ENCODE assay signal across 12 cellular contexts in the genomic region with DNA sequence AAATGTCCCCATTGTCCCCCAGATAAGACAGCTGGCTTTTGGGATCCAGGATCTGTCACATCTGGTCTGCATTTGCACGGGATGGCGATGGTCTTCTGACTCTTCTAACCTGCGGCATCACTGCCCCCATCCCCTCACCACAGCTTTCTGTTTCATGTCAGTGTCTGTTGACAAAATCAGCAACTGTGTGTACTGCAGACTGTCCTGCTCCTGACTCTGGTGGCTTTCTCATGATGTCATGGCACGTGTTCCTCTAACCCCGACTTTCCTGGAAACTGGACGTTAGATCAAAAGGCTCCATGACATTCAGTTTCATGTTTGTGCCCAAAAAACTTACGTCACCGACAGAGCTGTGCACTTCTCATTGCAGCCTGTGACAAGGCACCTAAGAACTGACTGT. TPM values are rescaled to one million over a fixed set of nuclear protein-coding genes. Genes with fewer than 3 reads are reported as not detected.
A peak's percentile ranks its signal among the peaks of the same experiment; 100 is the strongest.
DNase-seq lines count a peak whose midpoint lies in the region; ATAC-seq and TF ChIP-seq lines count a peak whose summit lies in the region.
"Had no signal": no experiment of that assay in that cellular context is flagged by ENCODE, and none has a peak within 500 bp of the region (broad histone marks: within the 10 kb centered on the region; RNA-seq: fewer than 3 reads in every experiment).

No MANE protein-coding gene starts in this region.

- H3K4me1 ChIP-seq in CD8-positive, alpha-beta T cell (ENCODE audit: insufficient read depth, low read length): peaks cover 14% of the 10 kb centered on the region
- H3K4me1 ChIP-seq in RWPE2 (ENCODE audit: insufficient read depth, poor library complexity, severe bottlenecking) (peaks cover 18% of the 10 kb centered on the region), esophagus muscularis mucosa (peaks cover 12 to 14% (median 14%) of the 10 kb centered on the region in 4 donors)

- no peak for DNase-seq in CD8-positive, alpha-beta T cell
- DNase-seq in RWPE2 (ENCODE audit: low spot score): no peak
- DNase-seq in esophagus muscularis mucosa (ENCODE audit: extremely low spot score): no peak
- DNase-seq in osteocyte (ENCODE audit: extremely low spot score, unreplicated experiment): no peak
- no peak for DNase-seq in NCI-H345 treated with DMSO at 0.1 percent for 48 hours (lab: John Stamatoyannopoulos, UW; ENCODE audit: unreplicated experiment)
- DNase-seq in OCI-M1 (lab: John Stamatoyannopoulos, UW): no peak
- no peak for DNase-seq in NCI-H2171 (lab: John Stamatoyannopoulos, UW)
- DNase-seq: activated CD4-positive, alpha-beta T cell treated with anti-CD3 and anti-CD28 coated beads, Interleukin-2, amount 50 U/mL, for 1 hour; activated naive CD4-positive, alpha-beta T cell treated with Interleukin-2 at 50 U/mL for 16 hours had no signal

- H3K27me3 Mint-ChIP-seq in CD8-positive, alpha-beta T cell (ENCODE audit: low read depth): no peaks in the 10 kb centered on the region
- no peaks in the 10 kb centered on the region for H3K27me3 Mint-ChIP-seq in osteocyte (ENCODE audit: unreplicated experiment)

- peaks cover 76% of the 10 kb centered on the region for H3K36me3 Mint-ChIP-seq in CD8-positive, alpha-beta T cell
- H3K36me3 Mint-ChIP-seq in osteocyte (ENCODE audit: unreplicated experiment): peaks cover 5% of the 10 kb centered on the region

- POLR2A ChIA-PET in CD8-positive, alpha-beta T cell (lab: Charles Lee): interaction anchor here (1.6 kb wide), 1 partner anchor 21 kb away, joined by 3 read pairs; no protein-coding TSS in a partner anchor

- no peak for TF ChIP-seq EP300 in esophagus muscularis mucosa (IDR thresholded peaks at IDR 0.05)

- no peak overlapping the region for H3K4me3 ChIP-seq in CD8-positive, alpha-beta T cell (ENCODE audit: low read depth, low read length)
- no peak overlapping the region for H3K4me3 ChIP-seq in RWPE2 (ENCODE audit: severe bottlenecking)
- H3K4me3 ChIP-seq in esophagus muscularis mucosa: no peak overlapping the region
- H3K4me3 ChIP-seq: BLaER1 treated with 17β-estradiol and CSF1 and Interleukin-3, amounts not matched to agents 10 nM and 100 nM had no signal

- peak overlapping the region; percentile 60 for H3K27ac Mint-ChIP-seq in CD8-positive, alpha-beta T cell
- H3K27ac Mint-ChIP-seq in osteocyte (ENCODE audit: unreplicated experiment): peak overlapping the region; percentile 80
- H3K27ac Mint-ChIP-seq: progenitor cell of endocrine pancreas had no signal

- H3K4me3 Mint-ChIP-seq in CD8-positive, alpha-beta T cell: no peak overlapping the region
- H3K4me3 Mint-ChIP-seq in osteocyte (ENCODE audit: unreplicated experiment): no peak overlapping the region

- TF ChIP-seq POLR2A in esophagus muscularis mucosa (IDR thresholded peaks at IDR 0.05; ENCODE audit: low read depth): no peak

- intact Hi-C loops in CD8-positive, alpha-beta T cell (cut with DNase I, micrococcal nuclease): no loop called here
- intact Hi-C loops in esophagus muscularis mucosa (cut with DNase I): no loop called here

- peaks cover 32% of the 10 kb centered on the region for H3K4me1 Mint-ChIP-seq in CD8-positive, alpha-beta T cell (ENCODE audit: low read depth)
- peaks cover 22% of the 10 kb centered on the region for H3K4me1 Mint-ChIP-seq in osteocyte (ENCODE audit: unreplicated experiment)

- no peak for TF ChIP-seq CTCF in CD8-positive, alpha-beta T cell (IDR thresholded peaks at IDR 0.05)
- TF ChIP-seq CTCF in RWPE2 (IDR thresholded peaks at IDR 0.05; ENCODE audit: poor library complexity, severe bottlenecking) (no peak), esophagus muscularis mucosa (IDR thresholded peaks at IDR 0.05) (no peak), osteocyte (IDR thresholded peaks at IDR 0.05) (no peak)

- H3K36me3 ChIP-seq in CD8-positive, alpha-beta T cell (ENCODE audit: insufficient read depth, low read length): peaks cover 52% of the 10 kb centered on the region
- H3K36me3 ChIP-seq in RWPE2 (ENCODE audit: low read depth) (no peaks in the 10 kb centered on the region), esophagus muscularis mucosa (peaks cover 0 to 37% (median 8%) of the 10 kb centered on the region in 4 donors)

- no peaks in the 10 kb centered on the region for H3K9me3 Mint-ChIP-seq in CD8-positive, alpha-beta T cell
- no peaks in the 10 kb centered on the region for H3K9me3 Mint-ChIP-seq in osteocyte (ENCODE audit: unreplicated experiment)

- H3K27ac ChIP-seq in CD8-positive, alpha-beta T cell (ENCODE audit: low read depth, low read length): no peak overlapping the region
- peak overlapping the region; percentile 78 for H3K27ac ChIP-seq in RWPE2 (ENCODE audit: poor library complexity, severe bottlenecking)
- H3K27ac ChIP-seq in esophagus muscularis mucosa (replicated peaks in 1 of 4): peak overlapping the region in 3 of 4 donors; percentile 72 to 79 (median 76)

- CTCF ChIA-PET in CD8-positive, alpha-beta T cell (lab: Charles Lee): interaction anchor here (0.9 to 1.6 kb wide), 3 partner anchors 10 to 98 kb away, joined by 4 to 8 read pairs (median 7); no protein-coding TSS in a partner anchor

- no peaks in the 10 kb centered on the region for H3K27me3 ChIP-seq in CD8-positive, alpha-beta T cell (ENCODE audit: insufficient read depth, low read length)
- H3K27me3 ChIP-seq in RWPE2 (ENCODE audit: insufficient read depth, poor library complexity, severe bottlenecking): no peaks in the 10 kb centered on the region
- no peaks in the 10 kb centered on the region for H3K27me3 ChIP-seq in esophagus muscularis mucosa
- H3K27me3 ChIP-seq: BLaER1 treated with 17β-estradiol and CSF1 and Interleukin-3, amounts not matched to agents 10 nM and 100 nM had no signal

- no peak for ATAC-seq in CD8-positive, alpha-beta T cell
- ATAC-seq in RWPE2 (ENCODE audit: low read depth) (no peak), HG02884 (IDR thresholded peaks at IDR 0.05; ENCODE audit: unreplicated experiment) (no peak)

- 67% methylated on average over 8 of the region's 8 CpGs for WGBS in esophagus muscularis mucosa

- no peaks in the 10 kb centered on the region for H3K9me3 ChIP-seq in CD8-positive, alpha-beta T cell (ENCODE audit: low read length)
- H3K9me3 ChIP-seq in RWPE2 (ENCODE audit: severe bottlenecking) (no peaks in the 10 kb centered on the region), esophagus muscularis mucosa (no peaks in the 10 kb centered on the region)

RNA-seq across cellular contexts. Expression of a gene that starts 30.1 kb away (rescaled TPM):
- 1 to 10 TPM; 5.7 to 6.8 TPM for total RNA-seq in CD8-positive, alpha-beta T cell
- total RNA-seq in esophagus muscularis mucosa (10 to 100 TPM; 21.6 to 43.0 (median 34.9) TPM), osteocyte (33.7 and 33.9 TPM in 2 replicates)
